8 cellular contexts compared by ENCODE assay signal in genomic region chr22:42443240-42444059, GRCh38. TPM values are rescaled to one million over a fixed set of nuclear protein-coding genes. Genes with fewer than 3 reads are reported as not detected.
A peak's percentile ranks its signal among the peaks of the same experiment; 100 is the strongest.
DNase-seq lines count a peak whose midpoint lies in the region; ATAC-seq, FAIRE-seq and TF ChIP-seq lines count a peak whose summit lies in the region.

No MANE protein-coding gene starts in this region.

- H3K79me2 ChIP-seq in GM12878 (ENCODE audit: control insufficient read depth, insufficient read depth, low read length): peaks cover 31% of the 10 kb centered on the region

- H3K27me3 ChIP-seq in GM12878 (replicated peaks in 1 of 2; ENCODE audit: control insufficient read depth in 2 of 2, insufficient read depth in 2 of 2, low read length in 1 of 2) (no peaks in the 10 kb centered on the region), mucosa of rectum (ENCODE audit: control insufficient read depth in 2 of 2, insufficient read depth in 2 of 2, low read length in 2 of 2) (no peaks in the 10 kb centered on the region)

- peak overlapping the region; percentile 95 for H3K4me2 ChIP-seq in GM12878 (ENCODE audit: control insufficient read depth, insufficient read depth)

- TF ChIP-seq CTCF in GM12878 (IDR thresholded peaks at IDR 0.05 in 2 of 3, conservative IDR thresholded peaks at IDR 0.05 in 1 of 3; ENCODE audit: control insufficient read depth in 2 of 3, extremely low read depth in 1 of 3, insufficient read depth in 1 of 3, low read depth in 3 of 3, low read length in 3 of 3) (no peak), lower leg skin (IDR thresholded peaks at IDR 0.05) (no peak)

- intact Hi-C loops in GM12878 (cut with micrococcal nuclease; ENCODE audit: unreplicated experiment) (no loop called here), lower leg skin (cut with DNase I; ENCODE audit: low total_unique reads) (no loop called here)

- H3K4me3 ChIP-seq in GM12878 (peak overlapping the region; percentile 46), mucosa of rectum (ENCODE audit: low read length in 2 of 2) (peak overlapping the region; percentile 58 to 72), lower leg skin (ENCODE audit: low read depth, poor library complexity, severe bottlenecking) (no peak overlapping the region)

- RAD21 ChIA-PET in GM12878 (lab: Charles Lee; ENCODE audit: unreplicated experiment): interaction anchor here (0.7 to 12.1 kb wide), 22 partner anchors 9 to 776 kb away, joined by 3 to 97 read pairs (median 4); partner anchors contain the start of genes NAGA, NDUFA6, NFAM1 and SMDT1

- H3K9me3 ChIP-seq in GM12878 (replicated peaks; ENCODE audit: control insufficient read depth, insufficient read depth, low read length) (no peaks in the 10 kb centered on the region), mucosa of rectum (ENCODE audit: control insufficient read depth in 2 of 2, low read length in 2 of 2) (no peaks in the 10 kb centered on the region)

- no peak for TF ChIP-seq POLR2A in GM12878 (IDR thresholded peaks at IDR 0.05; ENCODE audit: low read depth, low read length)
- TF ChIP-seq POLR2A in lower leg skin (IDR thresholded peaks at IDR 0.05): no peak

- BruUV-seq in GM12878 (replicated peaks; lab: Mats Ljungman, UMichigan): no TSS peak

- POLR2A ChIA-PET in GM12878 (lab: Charles Lee): interaction anchor here (0.5 to 3.1 kb wide), 13 partner anchors 7 to 355 kb away, joined by 3 to 28 read pairs (median 3); partner anchors contain the start of genes NDUFA6 and NFAM1

- in situ Hi-C loops in GM12878 (cut with MboI): no loop called here

- CTCF ChIA-PET in GM12878 (lab: Yijun Ruan, JAX): interaction anchor here (0.7 to 8.1 kb wide), 29 partner anchors 8 to 494 kb away, joined by 3 to 102 read pairs (median 9); partner anchors contain the start of genes NDUFA6 and POLDIP3

- FAIRE-seq in GM12878 (lab: Jason Lieb, UNC): peak; percentile 80

- no peak for TF ChIP-seq EP300 in GM12878 (IDR thresholded peaks at IDR 0.05; ENCODE audit: borderline replicate concordance in 1 of 2, control insufficient read depth in 1 of 2, low read depth in 2 of 2, low read length in 2 of 2)

- H3K27ac ChIP-seq in GM12878 (ENCODE audit: control insufficient read depth, insufficient read depth) (peak overlapping the region; percentile 80), mucosa of rectum (ENCODE audit: low read depth in 2 of 2, low read length in 2 of 2) (peak overlapping the region; percentile 6 to 78)

- SMC1A ChIA-PET in GM12878 (lab: Charles Lee; ENCODE audit: uncharacterized antibody, unreplicated experiment): interaction anchor here (0.6 to 3.8 kb wide), 20 partner anchors 8 to 413 kb away, joined by 3 to 52 read pairs (median 5); no protein-coding TSS in a partner anchor

- peak overlapping the region; percentile 68 for H3K9ac ChIP-seq in GM12878 (ENCODE audit: control insufficient read depth, insufficient read depth, low read length)
- peak overlapping the region; percentile 34 to 57 for H3K9ac ChIP-seq in mucosa of rectum (ENCODE audit: low read depth in 1 of 2, low read length in 2 of 2)

- H4K20me1 ChIP-seq in GM12878 (ENCODE audit: control insufficient read depth, insufficient read depth): no peaks in the 10 kb centered on the region

- no peak for TF ChIP-seq RAD21 in GM12878 (IDR thresholded peaks at IDR 0.05; ENCODE audit: insufficient read depth, low read depth, low read length)

- H2AFZ ChIP-seq in GM12878 (ENCODE audit: control insufficient read depth, low read depth, low read length): peak overlapping the region; percentile 79

- ATAC-seq in GM12878 (peak; percentile 24), HG03469 (IDR thresholded peaks at IDR 0.05; ENCODE audit: unreplicated experiment) (no peak), left lobe of liver (no peak)

- peaks cover 0 to 3% of the 10 kb centered on the region in 2 experiments; a peak in 2 of 4 replicates for H3K36me3 ChIP-seq in GM12878 (ENCODE audit: control insufficient read depth in 2 of 2, insufficient read depth in 2 of 2, low read length in 1 of 2)
- no peaks in the 10 kb centered on the region for H3K36me3 ChIP-seq in mucosa of rectum (ENCODE audit: control insufficient read depth in 2 of 2, insufficient read depth in 2 of 2, low read length in 2 of 2)

- peak; percentile 39 for DNase-seq in stimulated activated CD4-positive, alpha-beta T cell treated with anti-CD3 and anti-CD28 coated beads, Interleukin-15, amount 100 ng/mL, for 24 hours
- DNase-seq in stimulated activated CD4-positive, alpha-beta T cell treated with anti-CD3 and anti-CD28 coated beads, Interleukin-4, amount 100 ng/mL, for 1 hour: no peak
- no peak for DNase-seq in GM12878 (ENCODE audit: low read depth, low spot score)
- DNase-seq in MV-4-11 (lab: John Stamatoyannopoulos, UW): no peak
- no peak for DNase-seq in left lobe of liver (ENCODE audit: low spot score)
- no peak for DNase-seq in lower leg skin (ENCODE audit: low spot score in 2 of 2)

- under 1% methylated on average over 6 of the region's 6 CpGs for WGBS in GM12878 (ENCODE audit: insufficient coverage, insufficient replicate concordance, low lambda C conversion rate, missing lambda C conversion rate)
- 18 to 32% methylated on average over 5 of the region's 6 CpGs for WGBS in lower leg skin, 2 donors

- H3K4me1 ChIP-seq in GM12878 (ENCODE audit: control insufficient read depth, insufficient read depth, low read length) (peaks cover 37% of the 10 kb centered on the region), mucosa of rectum (ENCODE audit: control insufficient read depth in 2 of 2, insufficient read depth in 2 of 2, low read length in 2 of 2) (peaks cover 10 to 15% of the 10 kb centered on the region in 2 donors)

TF ChIP-seq in GM12878, 131 proteins besides CTCF, POLR2A, EP300 and RAD21 (continues in another document):
- TF ChIP-seq MXI1 (IDR thresholded peaks at IDR 0.05; ENCODE audit: low read depth, low read length): no peak
- TF ChIP-seq ZNF592 (IDR thresholded peaks at IDR 0.05): peak; percentile 99
- TF ChIP-seq BCL3 (IDR thresholded peaks at IDR 0.05; ENCODE audit: borderline replicate concordance, insufficient read depth, low read depth, low read length, poor library complexity, severe bottlenecking): peak; percentile 89
- 0 out of 2 replicates have a peak, but pooled peaks have one; percentile 43 for TF ChIP-seq BACH1 (IDR thresholded peaks at IDR 0.05; ENCODE audit: borderline replicate concordance)

RNA-seq across cellular contexts. Expression of gene NFAM1, which starts 11.2 kb away (rescaled TPM):
- total RNA-seq in GM12878 (2013; cell fraction: nucleolus; rRNA removed): 9.2 and 10.3 TPM in 2 replicates
- total RNA-seq in GM12878 (2014; rRNA removed): 0.16 and 0.34 TPM in 2 replicates
- total RNA-seq in GM12878 (2014; rRNA removed; fragmentation: Illumina TruSeq; extraction: Trizol): 0.13 and 0.32 TPM in 2 replicates
- total RNA-seq in GM12878 (2021): 0.29 and 0.36 TPM in 2 replicates
- polyA plus RNA-seq in GM12878 (2011; ENCODE audit: low read depth): 0.22 TPM
- polyA plus RNA-seq in GM12878 (2011; rRNA removed): 0.84 and 1.3 TPM in 2 replicates
- 1.8 and 1.9 TPM in 2 replicates for polyA plus RNA-seq in GM12878 (2011; cell fraction: cytosol; rRNA removed)
- polyA plus RNA-seq in GM12878 (2011; cell fraction: nucleus; rRNA removed): 2.5 and 2.6 TPM in 2 replicates
- polyA plus RNA-seq in GM12878 (2012): 0.69 and 0.70 TPM in 2 replicates
- polyA plus RNA-seq in GM12878 (2014; fragmentation: Illumina TruSeq; extraction: Trizol): 0.13 and 0.24 TPM in 2 replicates
- polyA plus RNA-seq in GM12878 (2014; fragmentation: Nextera tagmentation; extraction: Ambion mirVana): not detected
- 0.10 and 0.15 TPM in 2 replicates for polyA plus RNA-seq in GM12878 (2014; rRNA removed)
- under 1 TPM in 1 of 2 experiments, not detected in 1; 0.20 TPM for polyA plus RNA-seq in GM12878 (2016; fragmentation: Nextera tagmentation; extraction: Ambion mirVana)
- polyA minus RNA-seq in GM12878 (2011; rRNA and poly(A)+ RNA removed): 2.0 and 2.9 TPM in 2 replicates
- polyA minus RNA-seq in GM12878 (2011; cell fraction: cytosol; rRNA and poly(A)+ RNA removed): 0.73 and 3.9 TPM in 2 replicates
- polyA minus RNA-seq in GM12878 (2011; cell fraction: nucleus; rRNA and poly(A)+ RNA removed): 0.96 and 0.97 TPM in 2 replicates
- 2.8 TPM for total RNA-seq in left lobe of liver
- 1 to 10 TPM; 1.2 to 2.5 (median 1.3) TPM for total RNA-seq in lower leg skin
